ENCODE assay signal across 8 cellular contexts in the genomic region with DNA sequence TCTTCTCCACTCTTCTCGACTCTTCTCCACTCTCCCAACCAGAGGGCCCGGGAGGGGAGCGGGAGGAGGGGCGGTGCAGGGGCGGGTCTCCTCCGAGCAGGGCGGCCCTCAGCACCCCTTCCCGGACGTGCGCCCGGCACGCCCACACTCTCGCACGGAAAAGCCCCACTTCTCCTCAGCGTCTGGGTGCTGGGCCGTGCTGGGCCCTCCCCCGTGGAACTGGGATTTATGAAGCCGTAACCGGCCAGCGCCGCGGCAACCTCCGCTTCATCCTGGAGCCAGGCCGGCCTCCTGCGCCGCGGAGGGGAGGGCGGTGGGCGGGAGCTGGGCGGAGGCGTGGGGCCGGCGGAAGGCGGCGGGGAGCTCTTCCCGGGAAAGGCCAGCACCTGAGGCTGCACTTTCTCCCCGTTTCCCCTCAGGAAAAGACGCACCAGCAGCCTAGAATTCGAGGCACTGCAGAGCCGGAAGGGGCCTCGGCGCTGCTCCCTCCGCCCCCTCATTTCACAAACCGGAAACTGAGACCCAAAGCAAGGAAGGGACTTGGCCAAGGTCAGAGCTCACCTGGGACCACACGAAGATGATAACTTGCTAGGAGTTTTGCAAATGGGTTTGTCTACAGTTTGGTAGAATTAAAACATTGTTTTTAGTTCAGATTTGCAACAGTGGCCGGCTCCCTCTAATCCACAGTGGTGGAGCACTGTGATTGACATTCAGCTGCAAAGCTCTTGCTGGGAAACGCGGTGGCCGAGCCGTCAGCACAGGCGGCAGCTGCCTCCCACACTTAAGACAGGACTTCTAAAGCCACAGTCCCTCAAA. TPM values are rescaled to one million over a fixed set of nuclear protein-coding genes. Genes with fewer than 3 reads are reported as not detected.
A peak's percentile ranks its signal among the peaks of the same experiment; 100 is the strongest.
DNase-seq lines count a peak whose midpoint lies in the region; ATAC-seq and TF ChIP-seq lines count a peak whose summit lies in the region.

No MANE protein-coding gene starts in this region.

- POLR2A ChIA-PET in activated CD8-positive, alpha-beta T cell treated with anti-CD3 and anti-CD28 coated beads for 36 hours (lab: Charles Lee), result interaction anchor here (2.7 kb wide), 1 partner anchor 10 kb away, joined by 11 read pairs; no protein-coding TSS in a partner anchor

- intact Hi-C loops in activated CD8-positive, alpha-beta T cell treated with anti-CD3 and anti-CD28 coated beads for 36 hours (cut with micrococcal nuclease), result loop anchor here (5.0 kb wide), 1 partner anchor 110 kb away; no protein-coding TSS in a partner anchor

- TF ChIP-seq CTCF in activated CD8-positive, alpha-beta T cell treated with anti-CD3 and anti-CD28 coated beads for 36 hours (IDR thresholded peaks at IDR 0.05), result no peak

- peaks cover 6% of the 10 kb centered on the region for H3K27me3 ChIP-seq in H7 (ENCODE audit: control insufficient read depth, insufficient read depth, low read length)
- H3K27me3 ChIP-seq in endocrine pancreas (ENCODE audit: control insufficient read depth, insufficient read depth, low read length), result no peaks in the 10 kb centered on the region

- H3K4me1 Mint-ChIP-seq in activated CD8-positive, alpha-beta T cell treated with anti-CD3 and anti-CD28 coated beads for 36 hours (ENCODE audit: low read depth), result peaks cover 49% of the 10 kb centered on the region
- H3K4me1 Mint-ChIP-seq in stimulated activated naive B cell treated with anti-CD40 and anti-IgM and Interleukin-4, amounts not matched to agents 10 μg/mL and 1 μg/mL and 100 μg/mL, for 72 hours, result peaks cover 19 to 21% of the 10 kb centered on the region in 2 donors

- no peaks in the 10 kb centered on the region for H3K27me3 Mint-ChIP-seq in activated CD8-positive, alpha-beta T cell treated with anti-CD3 and anti-CD28 coated beads for 36 hours
- H3K27me3 Mint-ChIP-seq in stimulated activated naive B cell treated with anti-CD40 and anti-IgM and Interleukin-4, amounts not matched to agents 10 μg/mL and 1 μg/mL and 100 μg/mL, for 72 hours, result peaks cover 22 to 38% of the 10 kb centered on the region in 2 donors

- H3K9me3 Mint-ChIP-seq in activated CD8-positive, alpha-beta T cell treated with anti-CD3 and anti-CD28 coated beads for 36 hours, result no peaks in the 10 kb centered on the region
- H3K9me3 Mint-ChIP-seq in stimulated activated naive B cell treated with anti-CD40 and anti-IgM and Interleukin-4, amounts not matched to agents 10 μg/mL and 1 μg/mL and 100 μg/mL, for 72 hours, result no peaks in the 10 kb centered on the region

- peak; percentile 76 for DNase-seq in EL
- DNase-seq in H7, result peak; percentile 91
- peak; percentile 55 for DNase-seq in NCI-H1105 (lab: John Stamatoyannopoulos, UW)
- DNase-seq in activated CD8-positive, alpha-beta T cell treated with anti-CD3 and anti-CD28 coated beads for 36 hours, result peak; percentile 69
- DNase-seq in midbrain (lab: John Stamatoyannopoulos, UW), result peak; percentile 31
- DNase-seq in stimulated activated naive B cell treated with anti-CD40 and anti-IgM and Interleukin-4, amounts not matched to agents 10 μg/mL and 1 μg/mL and 100 μg/mL, for 72 hours, result peak; percentile 28
- DNase-seq in D341Med (ENCODE audit: low spot score), result no peak

- no peaks in the 10 kb centered on the region for H3K4me1 ChIP-seq in endocrine pancreas (ENCODE audit: control insufficient read depth, insufficient read depth, low read length)

- no peaks in the 10 kb centered on the region for H3K9me3 ChIP-seq in endocrine pancreas (ENCODE audit: control insufficient read depth, low read length)

- peaks cover 3% of the 10 kb centered on the region for H3K36me3 Mint-ChIP-seq in activated CD8-positive, alpha-beta T cell treated with anti-CD3 and anti-CD28 coated beads for 36 hours (ENCODE audit: low read depth)
- H3K36me3 Mint-ChIP-seq in stimulated activated naive B cell treated with anti-CD40 and anti-IgM and Interleukin-4, amounts not matched to agents 10 μg/mL and 1 μg/mL and 100 μg/mL, for 72 hours, result no peaks in the 10 kb centered on the region

- CTCF ChIA-PET in activated CD8-positive, alpha-beta T cell treated with anti-CD3 and anti-CD28 coated beads for 36 hours (lab: Charles Lee), result interaction anchor here (0.8 to 1.5 kb wide), 6 partner anchors 8 to 109 kb away, joined by 3 to 8 read pairs (median 4); no protein-coding TSS in a partner anchor

- H3K4me3 Mint-ChIP-seq in activated CD8-positive, alpha-beta T cell treated with anti-CD3 and anti-CD28 coated beads for 36 hours, result peak overlapping the region; percentile 77
- H3K4me3 Mint-ChIP-seq in stimulated activated naive B cell treated with anti-CD40 and anti-IgM and Interleukin-4, amounts not matched to agents 10 μg/mL and 1 μg/mL and 100 μg/mL, for 72 hours, result peak overlapping the region; percentile 79 to 92

- H3K36me3 ChIP-seq in H7 (replicated peaks; ENCODE audit: control insufficient read depth, insufficient read depth, low read length) (no peaks in the 10 kb centered on the region), endocrine pancreas (ENCODE audit: control insufficient read depth, insufficient read depth, low read length) (no peaks in the 10 kb centered on the region)

- H3K27ac Mint-ChIP-seq in activated CD8-positive, alpha-beta T cell treated with anti-CD3 and anti-CD28 coated beads for 36 hours, result peak overlapping the region; percentile 85
- H3K27ac Mint-ChIP-seq in stimulated activated naive B cell treated with anti-CD40 and anti-IgM and Interleukin-4, amounts not matched to agents 10 μg/mL and 1 μg/mL and 100 μg/mL, for 72 hours, result peak overlapping the region; percentile 93

- ATAC-seq in activated CD8-positive, alpha-beta T cell treated with anti-CD3 and anti-CD28 coated beads for 36 hours, result peak; percentile 32
- ATAC-seq in stimulated activated naive B cell treated with anti-CD40 and anti-IgM and Interleukin-4, amounts not matched to agents 10 μg/mL and 1 μg/mL and 100 μg/mL, for 72 hours (replicated peaks), result peak; percentile 42 to 51

- peak overlapping the region; percentile 1 for H3K9ac ChIP-seq in endocrine pancreas (ENCODE audit: control insufficient read depth, insufficient read depth, low read length)

- H3K4me3 ChIP-seq in H7 (ENCODE audit: insufficient read depth, low read depth, low read length), result peak overlapping the region; percentile 69
- H3K4me3 ChIP-seq in endocrine pancreas (ENCODE audit: control insufficient read depth, insufficient read depth, low read length), result peak overlapping the region; percentile 60

RNA-seq across cellular contexts. Expression of a gene that starts 31.6 kb away (rescaled TPM):
- 34.4 and 40.8 TPM in 2 replicates for total RNA-seq in H7 (2014; rRNA removed; shearing (Covaris generic))
- 10 to 100 TPM; 24.9 to 26.8 TPM for total RNA-seq in activated CD8-positive, alpha-beta T cell treated with anti-CD3 and anti-CD28 coated beads for 36 hours
